In the genomic region with DNA sequence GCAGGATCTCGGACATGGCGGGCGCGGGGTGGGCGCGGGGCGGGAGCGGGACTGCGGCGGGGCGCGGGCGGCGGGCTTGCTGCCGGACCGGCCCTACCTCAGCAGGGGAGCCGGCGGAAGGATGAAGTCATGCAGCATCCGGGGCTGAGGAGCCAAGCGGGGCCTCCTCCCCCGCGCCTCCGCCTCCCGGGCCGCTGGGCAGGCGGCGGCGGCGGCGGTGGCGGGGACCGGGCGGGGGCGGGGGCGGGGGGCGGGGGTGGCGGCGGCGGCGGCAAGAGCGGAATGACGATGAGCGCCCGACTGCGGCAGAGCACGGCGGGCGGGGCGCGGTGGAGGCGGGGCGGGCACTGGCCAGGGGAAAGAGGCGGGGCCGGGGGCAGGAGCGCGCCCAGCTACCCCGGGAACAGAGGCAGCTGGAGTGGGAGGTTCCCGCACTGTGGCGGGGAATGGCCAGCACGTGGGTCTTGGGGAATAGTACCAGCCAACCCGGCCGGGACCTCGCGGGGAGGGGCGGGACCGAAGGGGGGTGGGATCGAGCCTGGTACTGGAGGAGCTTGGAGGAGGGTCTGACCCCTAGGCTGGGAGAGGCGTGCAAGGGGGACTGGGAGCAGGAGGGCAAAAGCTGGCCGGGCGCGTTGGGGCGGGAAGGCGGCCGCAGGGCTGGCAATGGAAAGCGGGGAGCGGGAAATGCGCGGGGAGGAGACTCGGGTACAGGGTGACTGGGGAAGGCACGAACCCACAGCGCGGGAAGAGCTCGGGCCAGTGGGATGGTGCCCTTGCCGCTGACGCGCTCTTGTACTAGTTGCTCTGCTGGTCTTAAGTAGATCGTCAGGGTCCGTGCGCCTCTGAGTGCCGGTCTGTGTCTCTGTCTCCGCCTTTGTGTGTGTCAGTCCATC, we compare ENCODE assay signal across 8 cellular contexts. TPM values are rescaled to one million over a fixed set of nuclear protein-coding genes. Genes with fewer than 3 reads are reported as not detected.
DNase-seq lines count a peak whose midpoint lies in the region; ATAC-seq and TF ChIP-seq lines count a peak whose summit lies in the region.

A gene (minus strand): TSS at position 284 of the 896 bp plus-strand sequence. CDS start 268 bp downstream, at position 16.

- ATAC-seq in omental fat pad (ENCODE audit: low FRiP score) (peak; percentile 77), HG03460 (IDR thresholded peaks at IDR 0.05; ENCODE audit: unreplicated experiment) (no peak)

- no peaks in the 10 kb centered on the region for H3K9me3 Mint-ChIP-seq in activated naive CD4-positive, alpha-beta T cell treated with anti-CD3 and anti-CD28 coated beads, Interleukin-2, amount 50 U/mL, for 24 hours

- H3K27ac Mint-ChIP-seq in activated naive CD4-positive, alpha-beta T cell treated with anti-CD3 and anti-CD28 coated beads, Interleukin-2, amount 50 U/mL, for 24 hours, result peak within 1 kb of the TSS; percentile 74

- H3K4me3 Mint-ChIP-seq in activated naive CD4-positive, alpha-beta T cell treated with anti-CD3 and anti-CD28 coated beads, Interleukin-2, amount 50 U/mL, for 24 hours, result peak within 1 kb of the TSS; percentile 97

- peaks cover 22% of the 10 kb centered on the region for H3K4me1 Mint-ChIP-seq in activated naive CD4-positive, alpha-beta T cell treated with anti-CD3 and anti-CD28 coated beads, Interleukin-2, amount 50 U/mL, for 24 hours

- TF ChIP-seq CTCF in omental fat pad (IDR thresholded peaks at IDR 0.05), result no peak

- H3K27me3 Mint-ChIP-seq in activated naive CD4-positive, alpha-beta T cell treated with anti-CD3 and anti-CD28 coated beads, Interleukin-2, amount 50 U/mL, for 24 hours, result peaks cover 22% of the 10 kb centered on the region

- peaks cover 7% of the 10 kb centered on the region for H3K36me3 Mint-ChIP-seq in activated naive CD4-positive, alpha-beta T cell treated with anti-CD3 and anti-CD28 coated beads, Interleukin-2, amount 50 U/mL, for 24 hours

- DNase-seq in SIG-M5 treated with dmso at 0.1 percent for 504 hours (lab: John Stamatoyannopoulos, UW; ENCODE audit: unreplicated experiment) (peak; percentile 73), SIG-M5 (lab: John Stamatoyannopoulos, UW) (no peak), MV-4-11 (lab: John Stamatoyannopoulos, UW) (peak; percentile 34), SHP77 treated with DMSO at 0.1 percent for 48 hours (lab: John Stamatoyannopoulos, UW) (peak; percentile 70), glomerular visceral epithelial cell (ENCODE audit: extremely low spot score) (peak; percentile 87), omental fat pad (ENCODE audit: low spot score) (no peak)

RNA-seq across cellular contexts. Expression of the gene that starts here (rescaled TPM):
- total RNA-seq in omental fat pad, result under 1 TPM in 1 of 4 donors, not detected in 3; 0.28 TPM

Comparison
In these comparisons a context has a peak if more than half of its experiments do, and no peak if none do; other contexts are left out.
1. DNase-seq: peak in SIG-M5 treated with dmso at 0.1 percent for 504 hours (single experiment), MV-4-11 (single experiment), SHP77 treated with DMSO at 0.1 percent for 48 hours (single experiment) and glomerular visceral epithelial cell (single experiment); none in SIG-M5 (single experiment) and omental fat pad (single experiment).
2. Peak in ATAC-seq in omental fat pad; RNA of the gene not detected or under 1 TPM.